1 cellular context compared by ENCODE assay signal in genomic region chr17:8138672-8139371, GRCh38.
TF ChIP-seq lines count a peak whose summit lies in the region.

No MANE protein-coding gene starts in this region.

TF ChIP-seq in K562, 482 proteins besides CTCF, POLR2A, EP300 and RAD21 (continued from another document and continues in another):
- TF ChIP-seq, protein P1, sequence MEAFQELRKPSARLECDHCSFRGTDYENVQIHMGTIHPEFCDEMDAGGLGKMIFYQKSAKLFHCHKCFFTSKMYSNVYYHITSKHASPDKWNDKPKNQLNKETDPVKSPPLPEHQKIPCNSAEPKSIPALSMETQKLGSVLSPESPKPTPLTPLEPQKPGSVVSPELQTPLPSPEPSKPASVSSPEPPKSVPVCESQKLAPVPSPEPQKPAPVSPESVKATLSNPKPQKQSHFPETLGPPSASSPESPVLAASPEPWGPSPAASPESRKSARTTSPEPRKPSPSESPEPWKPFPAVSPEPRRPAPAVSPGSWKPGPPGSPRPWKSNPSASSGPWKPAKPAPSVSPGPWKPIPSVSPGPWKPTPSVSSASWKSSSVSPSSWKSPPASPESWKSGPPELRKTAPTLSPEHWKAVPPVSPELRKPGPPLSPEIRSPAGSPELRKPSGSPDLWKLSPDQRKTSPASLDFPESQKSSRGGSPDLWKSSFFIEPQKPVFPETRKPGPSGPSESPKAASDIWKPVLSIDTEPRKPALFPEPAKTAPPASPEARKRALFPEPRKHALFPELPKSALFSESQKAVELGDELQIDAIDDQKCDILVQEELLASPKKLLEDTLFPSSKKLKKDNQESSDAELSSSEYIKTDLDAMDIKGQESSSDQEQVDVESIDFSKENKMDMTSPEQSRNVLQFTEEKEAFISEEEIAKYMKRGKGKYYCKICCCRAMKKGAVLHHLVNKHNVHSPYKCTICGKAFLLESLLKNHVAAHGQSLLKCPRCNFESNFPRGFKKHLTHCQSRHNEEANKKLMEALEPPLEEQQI (IDR thresholded peaks at IDR 0.05), result no peak
- peak; percentile 17; the same call in 1 of the 2 replicates for TF ChIP-seq ZSCAN29 (IDR thresholded peaks at IDR 0.05)
- peak; percentile 40 to 67; a peak in 3 of 4 replicates for TF ChIP-seq HDAC1 (IDR thresholded peaks at IDR 0.05)
- TF ChIP-seq BACH1 (tag; IDR thresholded peaks at IDR 0.05), result peak; percentile 61; the same call in 1 of the 2 replicates
- TF ChIP-seq DDX20 (tag; IDR thresholded peaks at IDR 0.05; ENCODE audit: low read depth), result no peak
- no peak; the same call in 1 of the 2 replicates for TF ChIP-seq CC2D1A (IDR thresholded peaks at IDR 0.05)
- 0 out of 2 replicates have a peak, but pooled peaks have one; percentile 18 for TF ChIP-seq THAP12 (CRISPR knock-in tag; IDR thresholded peaks at IDR 0.05)
- 0 out of 2 replicates have a peak, but pooled peaks have one; percentile 60 for TF ChIP-seq ZNF197 (CRISPR knock-in tag; IDR thresholded peaks at IDR 0.05; ENCODE audit: low read depth)
- TF ChIP-seq CBX1 (IDR thresholded peaks at IDR 0.05; ENCODE audit: low read depth), result no peak
- TF ChIP-seq ZNF23 (CRISPR knock-in tag; IDR thresholded peaks at IDR 0.05), result no peak
- peak; percentile 88 for TF ChIP-seq ADNP (tag; IDR thresholded peaks at IDR 0.05)
- TF ChIP-seq, protein P2, sequence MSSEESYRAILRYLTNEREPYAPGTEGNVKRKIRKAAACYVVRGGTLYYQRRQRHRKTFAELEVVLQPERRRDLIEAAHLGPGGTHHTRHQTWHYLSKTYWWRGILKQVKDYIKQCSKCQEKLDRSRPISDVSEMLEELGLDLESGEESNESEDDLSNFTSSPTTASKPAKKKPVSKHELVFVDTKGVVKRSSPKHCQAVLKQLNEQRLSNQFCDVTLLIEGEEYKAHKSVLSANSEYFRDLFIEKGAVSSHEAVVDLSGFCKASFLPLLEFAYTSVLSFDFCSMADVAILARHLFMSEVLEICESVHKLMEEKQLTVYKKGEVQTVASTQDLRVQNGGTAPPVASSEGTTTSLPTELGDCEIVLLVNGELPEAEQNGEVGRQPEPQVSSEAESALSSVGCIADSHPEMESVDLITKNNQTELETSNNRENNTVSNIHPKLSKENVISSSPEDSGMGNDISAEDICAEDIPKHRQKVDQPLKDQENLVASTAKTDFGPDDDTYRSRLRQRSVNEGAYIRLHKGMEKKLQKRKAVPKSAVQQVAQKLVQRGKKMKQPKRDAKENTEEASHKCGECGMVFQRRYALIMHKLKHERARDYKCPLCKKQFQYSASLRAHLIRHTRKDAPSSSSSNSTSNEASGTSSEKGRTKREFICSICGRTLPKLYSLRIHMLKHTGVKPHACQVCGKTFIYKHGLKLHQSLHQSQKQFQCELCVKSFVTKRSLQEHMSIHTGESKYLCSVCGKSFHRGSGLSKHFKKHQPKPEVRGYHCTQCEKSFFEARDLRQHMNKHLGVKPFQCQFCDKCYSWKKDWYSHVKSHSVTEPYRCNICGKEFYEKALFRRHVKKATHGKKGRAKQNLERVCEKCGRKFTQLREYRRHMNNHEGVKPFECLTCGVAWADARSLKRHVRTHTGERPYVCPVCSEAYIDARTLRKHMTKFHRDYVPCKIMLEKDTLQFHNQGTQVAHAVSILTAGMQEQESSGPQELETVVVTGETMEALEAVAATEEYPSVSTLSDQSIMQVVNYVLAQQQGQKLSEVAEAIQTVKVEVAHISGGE (CRISPR knock-in tag; IDR thresholded peaks at IDR 0.05), result no peak
- TF ChIP-seq HDAC2 (IDR thresholded peaks at IDR 0.05), result no peak
- TF ChIP-seq MYC (IDR thresholded peaks at IDR 0.05; ENCODE audit: low read depth, low read length), result peak; percentile 93
- no peak for TF ChIP-seq MYC (CRISPR knock-in tag; IDR thresholded peaks at IDR 0.05; ENCODE audit: borderline replicate concordance, low read depth)
- TF ChIP-seq ZNF449 (CRISPR knock-in tag; IDR thresholded peaks at IDR 0.05), result no peak
- peak; percentile 98 for TF ChIP-seq KLF16 (IDR thresholded peaks at IDR 0.05)
- TF ChIP-seq CHD2 (IDR thresholded peaks at IDR 0.05; ENCODE audit: low read depth, low read length), result peak; percentile 86
- TF ChIP-seq ILK (tag; IDR thresholded peaks at IDR 0.05; ENCODE audit: borderline replicate concordance, low read depth), result no peak
- TF ChIP-seq, protein P3, sequence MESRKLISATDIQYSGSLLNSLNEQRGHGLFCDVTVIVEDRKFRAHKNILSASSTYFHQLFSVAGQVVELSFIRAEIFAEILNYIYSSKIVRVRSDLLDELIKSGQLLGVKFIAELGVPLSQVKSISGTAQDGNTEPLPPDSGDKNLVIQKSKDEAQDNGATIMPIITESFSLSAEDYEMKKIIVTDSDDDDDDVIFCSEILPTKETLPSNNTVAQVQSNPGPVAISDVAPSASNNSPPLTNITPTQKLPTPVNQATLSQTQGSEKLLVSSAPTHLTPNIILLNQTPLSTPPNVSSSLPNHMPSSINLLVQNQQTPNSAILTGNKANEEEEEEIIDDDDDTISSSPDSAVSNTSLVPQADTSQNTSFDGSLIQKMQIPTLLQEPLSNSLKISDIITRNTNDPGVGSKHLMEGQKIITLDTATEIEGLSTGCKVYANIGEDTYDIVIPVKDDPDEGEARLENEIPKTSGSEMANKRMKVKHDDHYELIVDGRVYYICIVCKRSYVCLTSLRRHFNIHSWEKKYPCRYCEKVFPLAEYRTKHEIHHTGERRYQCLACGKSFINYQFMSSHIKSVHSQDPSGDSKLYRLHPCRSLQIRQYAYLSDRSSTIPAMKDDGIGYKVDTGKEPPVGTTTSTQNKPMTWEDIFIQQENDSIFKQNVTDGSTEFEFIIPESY (CRISPR knock-in tag; IDR thresholded peaks at IDR 0.05), result no peak
- TF ChIP-seq, protein P4, sequence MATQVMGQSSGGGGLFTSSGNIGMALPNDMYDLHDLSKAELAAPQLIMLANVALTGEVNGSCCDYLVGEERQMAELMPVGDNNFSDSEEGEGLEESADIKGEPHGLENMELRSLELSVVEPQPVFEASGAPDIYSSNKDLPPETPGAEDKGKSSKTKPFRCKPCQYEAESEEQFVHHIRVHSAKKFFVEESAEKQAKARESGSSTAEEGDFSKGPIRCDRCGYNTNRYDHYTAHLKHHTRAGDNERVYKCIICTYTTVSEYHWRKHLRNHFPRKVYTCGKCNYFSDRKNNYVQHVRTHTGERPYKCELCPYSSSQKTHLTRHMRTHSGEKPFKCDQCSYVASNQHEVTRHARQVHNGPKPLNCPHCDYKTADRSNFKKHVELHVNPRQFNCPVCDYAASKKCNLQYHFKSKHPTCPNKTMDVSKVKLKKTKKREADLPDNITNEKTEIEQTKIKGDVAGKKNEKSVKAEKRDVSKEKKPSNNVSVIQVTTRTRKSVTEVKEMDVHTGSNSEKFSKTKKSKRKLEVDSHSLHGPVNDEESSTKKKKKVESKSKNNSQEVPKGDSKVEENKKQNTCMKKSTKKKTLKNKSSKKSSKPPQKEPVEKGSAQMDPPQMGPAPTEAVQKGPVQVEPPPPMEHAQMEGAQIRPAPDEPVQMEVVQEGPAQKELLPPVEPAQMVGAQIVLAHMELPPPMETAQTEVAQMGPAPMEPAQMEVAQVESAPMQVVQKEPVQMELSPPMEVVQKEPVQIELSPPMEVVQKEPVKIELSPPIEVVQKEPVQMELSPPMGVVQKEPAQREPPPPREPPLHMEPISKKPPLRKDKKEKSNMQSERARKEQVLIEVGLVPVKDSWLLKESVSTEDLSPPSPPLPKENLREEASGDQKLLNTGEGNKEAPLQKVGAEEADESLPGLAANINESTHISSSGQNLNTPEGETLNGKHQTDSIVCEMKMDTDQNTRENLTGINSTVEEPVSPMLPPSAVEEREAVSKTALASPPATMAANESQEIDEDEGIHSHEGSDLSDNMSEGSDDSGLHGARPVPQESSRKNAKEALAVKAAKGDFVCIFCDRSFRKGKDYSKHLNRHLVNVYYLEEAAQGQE (CRISPR knock-in tag; IDR thresholded peaks at IDR 0.05; ENCODE audit: low read depth), result no peak
- no peak for TF ChIP-seq ZNF780A (CRISPR knock-in tag; IDR thresholded peaks at IDR 0.05)
- TF ChIP-seq GTF2F1 (IDR thresholded peaks at IDR 0.05; ENCODE audit: low read depth, low read length), result no peak
- peak; percentile 74; the same call in 1 of the 2 replicates for TF ChIP-seq ZNF592 (IDR thresholded peaks at IDR 0.05)
- no peak for TF ChIP-seq HMG20B (CRISPR knock-in tag; IDR thresholded peaks at IDR 0.05)
- TF ChIP-seq KLF10 (CRISPR knock-in tag; IDR thresholded peaks at IDR 0.05), result no peak
- no peak for TF ChIP-seq ZNF444 (CRISPR knock-in tag; IDR thresholded peaks at IDR 0.05)
- no peak; the same call in 1 of the 2 replicates for TF ChIP-seq MYBL2 (IDR thresholded peaks at IDR 0.05; ENCODE audit: low read depth)
- no peak for TF ChIP-seq MYBL2 (CRISPR knock-in tag; IDR thresholded peaks at IDR 0.05; ENCODE audit: borderline replicate concordance)
- TF ChIP-seq KDM5B (IDR thresholded peaks at IDR 0.05; ENCODE audit: insufficient replicate concordance, low read depth, low read length), result peak; percentile 49
- TF ChIP-seq MED1 (CRISPR knock-in tag; IDR thresholded peaks at IDR 0.05; ENCODE audit: borderline replicate concordance), result no peak
- peak; percentile 47; the same call in 1 of the 2 replicates for TF ChIP-seq JUN (IDR thresholded peaks at IDR 0.05; ENCODE audit: borderline replicate concordance, low read depth, low read length)
- TF ChIP-seq JUN (CRISPR knock-in tag; IDR thresholded peaks at IDR 0.05; ENCODE audit: borderline replicate concordance), result no peak
- TF ChIP-seq, protein P5, sequence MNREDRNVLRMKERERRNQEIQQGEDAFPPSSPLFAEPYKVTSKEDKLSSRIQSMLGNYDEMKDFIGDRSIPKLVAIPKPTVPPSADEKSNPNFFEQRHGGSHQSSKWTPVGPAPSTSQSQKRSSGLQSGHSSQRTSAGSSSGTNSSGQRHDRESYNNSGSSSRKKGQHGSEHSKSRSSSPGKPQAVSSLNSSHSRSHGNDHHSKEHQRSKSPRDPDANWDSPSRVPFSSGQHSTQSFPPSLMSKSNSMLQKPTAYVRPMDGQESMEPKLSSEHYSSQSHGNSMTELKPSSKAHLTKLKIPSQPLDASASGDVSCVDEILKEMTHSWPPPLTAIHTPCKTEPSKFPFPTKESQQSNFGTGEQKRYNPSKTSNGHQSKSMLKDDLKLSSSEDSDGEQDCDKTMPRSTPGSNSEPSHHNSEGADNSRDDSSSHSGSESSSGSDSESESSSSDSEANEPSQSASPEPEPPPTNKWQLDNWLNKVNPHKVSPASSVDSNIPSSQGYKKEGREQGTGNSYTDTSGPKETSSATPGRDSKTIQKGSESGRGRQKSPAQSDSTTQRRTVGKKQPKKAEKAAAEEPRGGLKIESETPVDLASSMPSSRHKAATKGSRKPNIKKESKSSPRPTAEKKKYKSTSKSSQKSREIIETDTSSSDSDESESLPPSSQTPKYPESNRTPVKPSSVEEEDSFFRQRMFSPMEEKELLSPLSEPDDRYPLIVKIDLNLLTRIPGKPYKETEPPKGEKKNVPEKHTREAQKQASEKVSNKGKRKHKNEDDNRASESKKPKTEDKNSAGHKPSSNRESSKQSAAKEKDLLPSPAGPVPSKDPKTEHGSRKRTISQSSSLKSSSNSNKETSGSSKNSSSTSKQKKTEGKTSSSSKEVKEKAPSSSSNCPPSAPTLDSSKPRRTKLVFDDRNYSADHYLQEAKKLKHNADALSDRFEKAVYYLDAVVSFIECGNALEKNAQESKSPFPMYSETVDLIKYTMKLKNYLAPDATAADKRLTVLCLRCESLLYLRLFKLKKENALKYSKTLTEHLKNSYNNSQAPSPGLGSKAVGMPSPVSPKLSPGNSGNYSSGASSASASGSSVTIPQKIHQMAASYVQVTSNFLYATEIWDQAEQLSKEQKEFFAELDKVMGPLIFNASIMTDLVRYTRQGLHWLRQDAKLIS (CRISPR knock-in tag; IDR thresholded peaks at IDR 0.05), result peak; percentile 85
